In genomic region chr5:321233-321725, GRCh38 we compare ENCODE assay signal across 8 cellular contexts. TPM values are rescaled to one million over a fixed set of nuclear protein-coding genes. Genes with fewer than 3 reads are reported as not detected.
DNase-seq lines count a peak whose midpoint lies in the region; ATAC-seq, FAIRE-seq and TF ChIP-seq lines count a peak whose summit lies in the region.

Gene AHRR (plus strand): TSS chr5:321714. CDS start chr5:343903, 22,189 bp downstream.

- H3K4me2 ChIP-seq in mammary epithelial cell (ENCODE audit: insufficient read depth, low read depth, low read length): peak within 1 kb of the TSS; percentile 100

- FAIRE-seq in kidney (lab: Jason Lieb, UNC): no peak

- dilution Hi-C loops in mammary epithelial cell (cut with HindIII; ENCODE audit: low sequenced_read_pairs): no loop called here

- DNase-seq in DMS 273 treated with DMSO at 0.1 percent for 48 hours (lab: John Stamatoyannopoulos, UW) (peak; percentile 4), SK-MEL-5 (ENCODE audit: low read depth, low spot score) (peak; percentile 80), mammary epithelial cell (peak; percentile 59), kidney (no peak), NCI-H1105 (lab: John Stamatoyannopoulos, UW) (no peak)
- DNase-seq in stimulated activated CD4-positive, alpha-beta T cell treated with anti-CD3 and anti-CD28 coated beads, Interleukin-4, amount 100 ng/mL, for 48 hours (ENCODE audit: low read depth in 2 of 2): peak; percentile 41 to 50

- no TSS peak for BruUV-seq in mammary epithelial cell (replicated peaks; lab: Mats Ljungman, UMichigan)

- H2AFZ ChIP-seq in mammary epithelial cell (ENCODE audit: low read depth, low read length): peak within 1 kb of the TSS; percentile 83

- H3K79me2 ChIP-seq in mammary epithelial cell (ENCODE audit: insufficient read depth, low read length): no peaks in the 10 kb centered on the region

- H3K9ac ChIP-seq in mammary epithelial cell (ENCODE audit: insufficient read depth, low read length): no peak within 1 kb of the TSS
- H3K9ac ChIP-seq in kidney (ENCODE audit: low read length in 2 of 2): no peak within 1 kb of the TSS

- WGBS in mammary epithelial cell (ENCODE audit: low coverage, missing lambda C conversion rate): 5% methylated on average over 9 of the region's 51 CpGs

- H3K4me1 ChIP-seq in mammary epithelial cell (ENCODE audit: insufficient read depth, low read length): peaks cover 17% of the 10 kb centered on the region
- peaks cover 0 to 4% of the 10 kb centered on the region in 2 donors for H3K4me1 ChIP-seq in kidney (ENCODE audit: control insufficient read depth in 1 of 2, insufficient read depth in 1 of 2, low read depth in 1 of 2, low read length in 2 of 2)

- intact Hi-C loops in mammary epithelial cell (cut with micrococcal nuclease): loop anchor here (2.0 kb wide), 1 partner anchor 132 kb away; no protein-coding TSS in a partner anchor
- intact Hi-C loops in kidney (cut with DNase I): no loop called here

- peaks cover 2% of the 10 kb centered on the region for H4K20me1 ChIP-seq in mammary epithelial cell (ENCODE audit: insufficient read depth, low read length)

- H3K27ac ChIP-seq in mammary epithelial cell (ENCODE audit: insufficient read depth, low read depth, low read length) (no peak within 1 kb of the TSS), kidney (ENCODE audit: low read depth in 2 of 2, low read length in 2 of 2) (no peak within 1 kb of the TSS)

- H3K4me3 ChIP-seq in mammary epithelial cell (replicated peaks in 1 of 3; ENCODE audit: insufficient read depth in 1 of 3, low read depth in 2 of 3, low read length in 3 of 3) (peak within 1 kb of the TSS; percentile 44 to 57 (median 49)), kidney (ENCODE audit: low read length in 2 of 2) (peak within 1 kb of the TSS in 1 of 2 donors; percentile 25)

- ATAC-seq in GM19455 (IDR thresholded peaks at IDR 0.05; ENCODE audit: unreplicated experiment): peak; percentile 49
- ATAC-seq in HG03521 (IDR thresholded peaks at IDR 0.05; ENCODE audit: unreplicated experiment): peak; percentile 40

- CTCF ChIA-PET in mammary epithelial cell (lab: Charles Lee; ENCODE audit: low non-redundant PET): no interaction called here

- TF ChIP-seq CTCF in mammary epithelial cell (conservative IDR thresholded peaks at IDR 0.05 in 1 of 2, IDR thresholded peaks at IDR 0.05 in 1 of 2; ENCODE audit: extremely low read depth in 1 of 2, insufficient read depth in 1 of 2, low read depth in 1 of 2, low read length in 2 of 2): peak in 1 of 2 donors; percentile 49
- TF ChIP-seq CTCF in kidney (IDR thresholded peaks at IDR 0.05; ENCODE audit: borderline replicate concordance, extremely low read depth, insufficient read depth): peak; percentile 23

- H3K36me3 ChIP-seq in mammary epithelial cell (ENCODE audit: insufficient read depth, low read length) (no peaks in the 10 kb centered on the region), kidney (ENCODE audit: control insufficient read depth in 1 of 2, insufficient read depth in 2 of 2, low read length in 2 of 2) (no peaks in the 10 kb centered on the region)

- H3K27me3 ChIP-seq in mammary epithelial cell (ENCODE audit: insufficient read depth, low read length): peaks cover 12% of the 10 kb centered on the region

- no peaks in the 10 kb centered on the region for H3K9me3 ChIP-seq in mammary epithelial cell (replicated peaks; ENCODE audit: insufficient read depth, low read length)
- no peaks in the 10 kb centered on the region for H3K9me3 ChIP-seq in kidney (ENCODE audit: control insufficient read depth in 1 of 2, low read length in 2 of 2)

- in situ Hi-C loops in SK-MEL-5 (cut with HindIII; ENCODE audit: low pct_unique_long_range_greater_than_20kb, low sequenced_read_pairs) (no loop called here), mammary epithelial cell (cut with MboI; ENCODE audit: low sequenced_read_pairs in 2 of 2) (no loop called here)

RNA-seq across cellular contexts. Expression of gene AHRR, which starts in this region (rescaled TPM):
- total RNA-seq in SK-MEL-5 (2014; rRNA removed; shearing (Covaris generic)): 20.0 and 21.4 TPM in 2 replicates
- polyA plus RNA-seq in SK-MEL-5 (2015; cell fraction: cytosol; rRNA removed): 27.4 and 37.5 TPM in 2 replicates
- polyA plus RNA-seq in SK-MEL-5 (2015; cell fraction: nucleus; rRNA removed): 54.9 and 59.4 TPM in 2 replicates
- total RNA-seq in mammary epithelial cell: 1 to 10 TPM; 1.7 to 2.9 TPM
- polyA plus RNA-seq in mammary epithelial cell: 0.25 TPM
- 1.0 TPM for polyA minus RNA-seq in mammary epithelial cell
- 1.7 TPM for total RNA-seq in kidney
- polyA plus RNA-seq in kidney (ENCODE audit: insufficient read depth, low read depth, low replicate concordance): 0.71 TPM

Comparison
In these comparisons a context has a peak if more than half of its experiments do, and no peak if none do; other contexts are left out.
1. DNase-seq: peak in DMS 273 treated with DMSO at 0.1 percent for 48 hours (single experiment), SK-MEL-5 (single experiment), mammary epithelial cell (single experiment) and stimulated activated CD4-positive, alpha-beta T cell treated with anti-CD3 and anti-CD28 coated beads, Interleukin-4, amount 100 ng/mL, for 48 hours (2 of 2); none in kidney (single experiment) and NCI-H1105 (single experiment).